19 cellular contexts compared by ENCODE assay signal in the genomic region with DNA sequence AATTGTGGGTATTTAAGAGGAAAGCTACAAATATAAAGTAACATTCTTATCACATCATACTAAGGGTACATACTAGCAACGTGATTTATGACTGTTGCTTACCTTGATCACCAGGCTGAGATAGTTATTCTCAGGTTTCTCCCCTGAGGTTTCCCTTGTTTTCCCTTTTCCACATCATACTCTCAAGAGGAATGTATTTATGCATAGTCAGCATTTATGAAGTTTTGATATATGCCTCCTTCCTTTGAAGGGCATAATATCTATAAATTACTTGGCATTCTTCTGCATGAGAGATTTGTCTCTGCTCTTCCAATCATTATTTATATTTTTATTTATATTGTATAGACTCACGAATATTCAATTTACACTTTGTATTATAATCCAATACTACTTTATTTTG.
"Had no signal": no experiment of that assay in that cellular context is flagged by ENCODE, and none has a peak within 500 bp of the region (broad histone marks: within the 10 kb centered on the region; RNA-seq: fewer than 3 reads in every experiment).

No MANE protein-coding gene starts in this region.

- H3K4me1 ChIP-seq: SJSA1 had no signal

- H3K27me3 ChIP-seq: SJSA1 had no signal

- H3K4me2 ChIP-seq: SK-N-SH had no signal

- ATAC-seq: T-cell had no signal

- H3K9me3 ChIP-seq: SJSA1, SK-N-SH had no signal

- H3K9me2 ChIP-seq: SK-N-SH had no signal

- DNase-seq: Kasumi-1, KG1, MM.1S, NCI-H1092 treated with DMSO at 0.1 percent for 48 hours, NCI-H1436, NCI-H187, NCI-H2029, NCI-H2081 treated with DMSO at 0.1 percent for 48 hours, NCI-H2227 treated with DMSO at 0.1 percent for 48 hours, NCI-H524, NCI-H526 treated with DMSO at 0.1 percent for 48 hours, NCI-H774, Right ventricle myocardium superior, RPMI8226, SIG-M5, SK-N-SH, SW 1271, T-cell had no signal

- H3K36me3 ChIP-seq: SJSA1 had no signal

- H3K4me3 ChIP-seq: SJSA1 had no signal

- H3K9ac ChIP-seq: SK-N-SH had no signal

- H3K27ac ChIP-seq: SJSA1 had no signal
